Comparison of ENCODE assay signal across 3 cellular contexts in the genomic region with DNA sequence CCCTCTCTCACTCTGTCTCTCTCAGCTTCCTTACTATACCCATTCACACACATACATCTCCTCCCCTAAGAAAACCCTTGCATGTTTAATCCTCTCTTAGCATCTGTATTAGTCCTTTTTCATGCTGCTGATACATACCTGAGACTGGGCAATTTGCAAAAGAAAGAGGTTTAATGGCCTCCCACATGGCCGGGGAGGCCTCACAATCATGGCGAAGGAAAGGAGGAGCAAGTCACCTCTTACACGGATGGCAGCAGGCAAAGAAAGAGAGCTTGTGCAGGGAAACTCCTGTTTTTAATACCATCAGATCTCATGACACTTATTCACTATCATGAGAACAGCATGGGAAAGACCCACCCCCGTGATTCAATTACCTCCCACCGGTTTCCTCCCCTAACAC.
TF ChIP-seq lines count a peak whose summit lies in the region.

No MANE protein-coding gene starts in this region.

TF ChIP-seq in GM23338, 12 proteins besides CTCF, POLR2A, EP300 and RAD21 (continues in another document):
- no peak for TF ChIP-seq NANOG (IDR thresholded peaks at IDR 0.05; ENCODE audit: borderline replicate concordance)
- no peak for TF ChIP-seq JUNB (IDR thresholded peaks at IDR 0.05; ENCODE audit: unreplicated experiment)
- no peak for TF ChIP-seq CREB1 (CRISPR knock-in tag; IDR thresholded peaks at IDR 0.05; ENCODE audit: low read depth)
- no peak for TF ChIP-seq ZNF114 (CRISPR knock-in tag; IDR thresholded peaks at IDR 0.05)
- no peak for TF ChIP-seq POLR2AphosphoS5 (IDR thresholded peaks at IDR 0.05; ENCODE audit: low read depth)
- no peak for TF ChIP-seq REST (IDR thresholded peaks at IDR 0.05; ENCODE audit: unreplicated experiment)
- TF ChIP-seq STAT1 (IDR thresholded peaks at IDR 0.05; ENCODE audit: unreplicated experiment) = no peak

TF ChIP-seq in WTC11, 78 proteins besides CTCF, POLR2A, EP300 and RAD21:
- TF ChIP-seq ELF4 (CRISPR knock-in tag; IDR thresholded peaks at IDR 0.05; ENCODE audit: low read depth) = no peak
- no peak for TF ChIP-seq MLX (CRISPR knock-in tag; IDR thresholded peaks at IDR 0.05)
- TF ChIP-seq JUN (CRISPR knock-in tag; IDR thresholded peaks at IDR 0.05) = no peak
- no peak for TF ChIP-seq TP53 (CRISPR knock-in tag; IDR thresholded peaks at IDR 0.05)
- TF ChIP-seq, protein P1, sequence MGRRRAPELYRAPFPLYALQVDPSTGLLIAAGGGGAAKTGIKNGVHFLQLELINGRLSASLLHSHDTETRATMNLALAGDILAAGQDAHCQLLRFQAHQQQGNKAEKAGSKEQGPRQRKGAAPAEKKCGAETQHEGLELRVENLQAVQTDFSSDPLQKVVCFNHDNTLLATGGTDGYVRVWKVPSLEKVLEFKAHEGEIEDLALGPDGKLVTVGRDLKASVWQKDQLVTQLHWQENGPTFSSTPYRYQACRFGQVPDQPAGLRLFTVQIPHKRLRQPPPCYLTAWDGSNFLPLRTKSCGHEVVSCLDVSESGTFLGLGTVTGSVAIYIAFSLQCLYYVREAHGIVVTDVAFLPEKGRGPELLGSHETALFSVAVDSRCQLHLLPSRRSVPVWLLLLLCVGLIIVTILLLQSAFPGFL (CRISPR knock-in tag; IDR thresholded peaks at IDR 0.05; ENCODE audit: borderline replicate concordance) = no peak
- TF ChIP-seq ZNF138 (CRISPR knock-in tag; conservative IDR thresholded peaks at IDR 0.05) = no peak
- no peak for TF ChIP-seq USF1 (CRISPR knock-in tag; IDR thresholded peaks at IDR 0.05)
- no peak for TF ChIP-seq CBFB (CRISPR knock-in tag; IDR thresholded peaks at IDR 0.05; ENCODE audit: low read depth)
- no peak for TF ChIP-seq ZNF512 (CRISPR knock-in tag; IDR thresholded peaks at IDR 0.05; ENCODE audit: borderline replicate concordance)
- TF ChIP-seq IRF1 (CRISPR knock-in tag; IDR thresholded peaks at IDR 0.05) = no peak
TF ChIP-seq in WTC11: peak in this region for 0.

TF ChIP-seq in H1, 55 proteins besides CTCF, POLR2A, EP300 and RAD21:
- TF ChIP-seq TCF12 (IDR thresholded peaks at IDR 0.05; ENCODE audit: low read depth, low read length) = no peak
- TF ChIP-seq POU5F1 (IDR thresholded peaks at IDR 0.05; ENCODE audit: low read depth, low read length) = 0 out of 2 replicates have a peak, but pooled peaks have one; percentile 38
